1 cellular context compared by ENCODE assay signal in genomic region chr3:128123538-128124368, GRCh38.
TF ChIP-seq lines count a peak whose summit lies in the region.

TSS of gene RUVBL1 (minus strand) at chr3:128123812. CDS start at chr3:128123724, 88 bp downstream.

TF ChIP-seq in HEK293, 187 proteins besides CTCF, POLR2A, EP300 and RAD21 (continued from another document and continues in another):
- TF ChIP-seq PATZ1 (tag by site-specific recombination; IDR thresholded peaks at IDR 0.05) (peak; percentile 93), MZF1 (tag by site-specific recombination; IDR thresholded peaks at IDR 0.05; ENCODE audit: borderline replicate concordance) (no peak), GLI2 (tag by site-specific recombination; IDR thresholded peaks at IDR 0.05; ENCODE audit: borderline replicate concordance, low read depth) (no peak), ZNF639 (tag by site-specific recombination; IDR thresholded peaks at IDR 0.05) (peak; percentile 79), ZNF157 (tag by site-specific recombination; IDR thresholded peaks at IDR 0.05) (no peak), OSR2 (tag by site-specific recombination; IDR thresholded peaks at IDR 0.05) (0 out of 2 replicates have a peak, but pooled peaks have one; percentile 17), ZNF341 (tag by site-specific recombination; IDR thresholded peaks at IDR 0.05; ENCODE audit: low read depth) (peak; percentile 16; the same call in 1 of the 2 replicates), SETDB1 (IDR thresholded peaks at IDR 0.05; ENCODE audit: insufficient read length, low read length) (peak; percentile 15), BCL6B (tag by site-specific recombination; IDR thresholded peaks at IDR 0.05) (no peak), ZNF148 (tag by site-specific recombination; IDR thresholded peaks at IDR 0.05; ENCODE audit: borderline replicate concordance) (no peak), KLF8 (tag by site-specific recombination; IDR thresholded peaks at IDR 0.05) (peak; percentile 87), ZNF2 (tag by site-specific recombination; IDR thresholded peaks at IDR 0.05) (peak; percentile 27), ZSCAN5A (tag by site-specific recombination; IDR thresholded peaks at IDR 0.05) (peak; percentile 90; the same call in 1 of the 2 replicates), ZBTB26 (tag by site-specific recombination; optimal IDR thresholded peaks at IDR 0.05) (peak; percentile 45), SP7 (tag by site-specific recombination; IDR thresholded peaks at IDR 0.05) (peak; percentile 79), ZNF391 (tag by site-specific recombination; IDR thresholded peaks at IDR 0.05; ENCODE audit: borderline replicate concordance, low read depth) (peak; percentile 61; the same call in 1 of the 2 replicates), ZNF645 (tag by site-specific recombination; IDR thresholded peaks at IDR 0.05) (no peak), ZNF791 (tag by site-specific recombination; IDR thresholded peaks at IDR 0.05) (no peak), ZNF24 (tag by site-specific recombination; IDR thresholded peaks at IDR 0.05) (peak; percentile 89; the same call in 1 of the 2 replicates), ZNF140 (tag by site-specific recombination; IDR thresholded peaks at IDR 0.05) (no peak), ZNF76 (tag by site-specific recombination; IDR thresholded peaks at IDR 0.05; ENCODE audit: borderline replicate concordance, low read depth) (peak; percentile 42; the same call in 1 of the 2 replicates), ZNF830 (tag by site-specific recombination; IDR thresholded peaks at IDR 0.05; ENCODE audit: low read depth) (no peak), ZNF202 (tag by site-specific recombination; IDR thresholded peaks at IDR 0.05; ENCODE audit: borderline replicate concordance) (no peak), TRIM28 (IDR thresholded peaks at IDR 0.05; ENCODE audit: borderline replicate concordance, low read length) (peak; percentile 76), ZFP37 (tag by site-specific recombination; IDR thresholded peaks at IDR 0.05) (peak; percentile 51; the same call in 1 of the 2 replicates), KLF10 (tag by site-specific recombination; IDR thresholded peaks at IDR 0.05) (peak; percentile 91), ZNF324 (tag by site-specific recombination; IDR thresholded peaks at IDR 0.05) (peak; percentile 74; the same call in 1 of the 2 replicates), GLI4 (tag by site-specific recombination; IDR thresholded peaks at IDR 0.05) (0 out of 2 replicates have a peak, but pooled peaks have one; percentile 25), REPIN1 (tag by site-specific recombination; IDR thresholded peaks at IDR 0.05; ENCODE audit: low read depth) (peak; percentile 80; the same call in 1 of the 2 replicates), ZFHX2 (tag by site-specific recombination; conservative IDR thresholded peaks at IDR 0.05) (0 out of 2 replicates have a peak, but pooled peaks have one; percentile 10), ZNF423 (tag by site-specific recombination; IDR thresholded peaks at IDR 0.05) (no peak), ZEB2 (tag by site-specific recombination; IDR thresholded peaks at IDR 0.05) (peak; percentile 54; the same call in 1 of the 2 replicates), ZBTB8A (tag by site-specific recombination; IDR thresholded peaks at IDR 0.05) (peak; percentile 71), MYNN (tag by site-specific recombination; IDR thresholded peaks at IDR 0.05; ENCODE audit: borderline replicate concordance) (no peak), PRDM10 (tag by site-specific recombination; IDR thresholded peaks at IDR 0.05) (peak; percentile 99), IKZF3 (tag by site-specific recombination; IDR thresholded peaks at IDR 0.05) (0 out of 2 replicates have a peak, but pooled peaks have one; percentile 27), ZSCAN16 (tag by site-specific recombination; IDR thresholded peaks at IDR 0.05) (0 out of 2 replicates have a peak, but pooled peaks have one; percentile 34), ZNF311 (tag by site-specific recombination; IDR thresholded peaks at IDR 0.05; ENCODE audit: borderline replicate concordance) (no peak), ZNF610 (tag by site-specific recombination; IDR thresholded peaks at IDR 0.05; ENCODE audit: borderline replicate concordance) (0 out of 2 replicates have a peak, but pooled peaks have one; percentile 25), ZNF335 (tag by site-specific recombination; conservative IDR thresholded peaks at IDR 0.05) (peak; percentile 65), EGR2 (tag by site-specific recombination; IDR thresholded peaks at IDR 0.05; ENCODE audit: low read depth) (peak; percentile 15; the same call in 1 of the 2 replicates), ZSCAN4 (tag by site-specific recombination; IDR thresholded peaks at IDR 0.05) (0 out of 2 replicates have a peak, but pooled peaks have one; percentile 18), RBAK (tag by site-specific recombination; IDR thresholded peaks at IDR 0.05) (no peak), SCRT1 (tag by site-specific recombination; IDR thresholded peaks at IDR 0.05; ENCODE audit: borderline replicate concordance) (no peak), ZNF768 (tag by site-specific recombination; IDR thresholded peaks at IDR 0.05) (no peak), ZBTB21 (tag by site-specific recombination; IDR thresholded peaks at IDR 0.05) (peak; percentile 99), ZFP69B (tag by site-specific recombination; IDR thresholded peaks at IDR 0.05) (peak; percentile 67; the same call in 1 of the 2 replicates)
